14 cellular contexts compared by ENCODE assay signal in genomic region chr11:35563413-35564245, GRCh38. TPM values are rescaled to one million over a fixed set of nuclear protein-coding genes. Genes with fewer than 3 reads are reported as not detected.
A peak's percentile ranks its signal among the peaks of the same experiment; 100 is the strongest.
DNase-seq lines count a peak whose midpoint lies in the region; ATAC-seq and TF ChIP-seq lines count a peak whose summit lies in the region.
"Had no signal": no experiment of that assay in that cellular context is flagged by ENCODE, and none has a peak within 500 bp of the region (broad histone marks: within the 10 kb centered on the region; RNA-seq: fewer than 3 reads in every experiment).

No MANE protein-coding gene starts in this region.

- no peak overlapping the region for H2AFZ ChIP-seq in mammary epithelial cell (ENCODE audit: low read depth, low read length)

- H3K36me3 ChIP-seq in mammary epithelial cell (ENCODE audit: insufficient read depth, low read length), result no peaks in the 10 kb centered on the region
- H3K36me3 ChIP-seq: BLaER1 treated with 17β-estradiol and CSF1 and Interleukin-3, amounts not matched to agents 10 nM and 100 nM had no signal

- intact Hi-C loops in mammary epithelial cell (cut with micrococcal nuclease), result no loop called here

- no peaks in the 10 kb centered on the region for H4K20me1 ChIP-seq in mammary epithelial cell (ENCODE audit: insufficient read depth, low read length)
- H4K20me1 ChIP-seq: BLaER1 treated with 17β-estradiol and CSF1 and Interleukin-3, amounts not matched to agents 10 nM and 100 nM had no signal

- H3K4me1 ChIP-seq in mammary epithelial cell (ENCODE audit: insufficient read depth, low read length), result peaks cover 21% of the 10 kb centered on the region

- H3K4me2 ChIP-seq in mammary epithelial cell (ENCODE audit: insufficient read depth, low read depth, low read length), result no peak overlapping the region
- H3K4me2 ChIP-seq: BLaER1 treated with 17β-estradiol and CSF1 and Interleukin-3, amounts not matched to agents 10 nM and 100 nM had no signal

- no peak overlapping the region for H3K27ac ChIP-seq in mammary epithelial cell (ENCODE audit: insufficient read depth, low read depth, low read length)
- H3K27ac ChIP-seq: BLaER1 treated with 17β-estradiol and CSF1 and Interleukin-3, amounts not matched to agents 10 nM and 100 nM had no signal

- WGBS in mammary epithelial cell (ENCODE audit: low coverage, missing lambda C conversion rate), result 60% methylated on average over 6 of the region's 6 CpGs

- no peak overlapping the region for H3K9ac ChIP-seq in mammary epithelial cell (ENCODE audit: insufficient read depth, low read length)
- H3K9ac ChIP-seq: BLaER1 treated with 17β-estradiol and CSF1 and Interleukin-3, amounts not matched to agents 10 nM and 100 nM had no signal

- peaks cover 2% of the 10 kb centered on the region for H3K36me3 Mint-ChIP-seq in chondrocyte (ENCODE audit: low read depth)

- no peaks in the 10 kb centered on the region for H3K79me2 ChIP-seq in mammary epithelial cell (ENCODE audit: insufficient read depth, low read length)

- BruUV-seq in mammary epithelial cell (replicated peaks; lab: Mats Ljungman, UMichigan), result no TSS peak

- dilution Hi-C loops in mammary epithelial cell (cut with HindIII; ENCODE audit: low sequenced_read_pairs), result no loop called here

- H3K9me3 ChIP-seq in mammary epithelial cell (replicated peaks; ENCODE audit: insufficient read depth, low read length), result no peaks in the 10 kb centered on the region

- peaks cover 32% of the 10 kb centered on the region for H3K4me1 Mint-ChIP-seq in chondrocyte (ENCODE audit: low read depth)

- H3K4me3 ChIP-seq in fibroblast of villous mesenchyme (ENCODE audit: low read depth, low read length) (no peak overlapping the region), mammary epithelial cell (replicated peaks in 1 of 3; ENCODE audit: insufficient read depth in 1 of 3, low read depth in 2 of 3, low read length in 3 of 3) (no peak overlapping the region)
- H3K4me3 ChIP-seq: BLaER1 treated with 17β-estradiol and CSF1 and Interleukin-3, amounts not matched to agents 10 nM and 100 nM; K562 had no signal

- H3K27me3 Mint-ChIP-seq in chondrocyte (ENCODE audit: low read depth), result no peaks in the 10 kb centered on the region

- in situ Hi-C loops in mammary epithelial cell (cut with MboI; ENCODE audit: low sequenced_read_pairs in 2 of 2), result no loop called here

- CTCF ChIA-PET in mammary epithelial cell (lab: Charles Lee; ENCODE audit: low non-redundant PET), result no interaction called here

- peak overlapping the region; percentile 45 for H3K27ac Mint-ChIP-seq in chondrocyte (ENCODE audit: unreplicated experiment)

- DNase-seq in HCEC 1CT, result peak; percentile 65
- no peak for DNase-seq in chondrocyte (ENCODE audit: low spot score)
- peak; percentile 82 for DNase-seq in fibroblast of villous mesenchyme (ENCODE audit: low read depth)
- peak; percentile 59 for DNase-seq in stromal cell of bone marrow (ENCODE audit: low read depth)
- DNase-seq in nucleus accumbens (lab: John Stamatoyannopoulos, UW), result no peak
- no peak for DNase-seq in mammary epithelial cell
- DNase-seq: H7, NCI-H774 had no signal

- H3K4me3 Mint-ChIP-seq in chondrocyte (ENCODE audit: unreplicated experiment), result no peak overlapping the region

- H3K9me3 Mint-ChIP-seq in chondrocyte (ENCODE audit: low read depth), result peaks cover 3% of the 10 kb centered on the region

- ATAC-seq in HG02885 (IDR thresholded peaks at IDR 0.05; ENCODE audit: poor library complexity, unreplicated experiment), result no peak
- ATAC-seq: K562, Panc1, Right ventricle myocardium inferior had no signal

- TF ChIP-seq CTCF in chondrocyte (IDR thresholded peaks at IDR 0.05), result no peak
- TF ChIP-seq CTCF in fibroblast of villous mesenchyme (IDR thresholded peaks at IDR 0.05; ENCODE audit: insufficient read depth, low read depth, low read length), result no peak
- no peak for TF ChIP-seq CTCF in mammary epithelial cell (conservative IDR thresholded peaks at IDR 0.05 in 1 of 2, IDR thresholded peaks at IDR 0.05 in 1 of 2; ENCODE audit: extremely low read depth in 1 of 2, insufficient read depth in 1 of 2, low read depth in 1 of 2, low read length in 2 of 2)

- H3K27me3 ChIP-seq in mammary epithelial cell (ENCODE audit: insufficient read depth, low read length), result no peaks in the 10 kb centered on the region
- H3K27me3 ChIP-seq: BLaER1 treated with 17β-estradiol and CSF1 and Interleukin-3, amounts not matched to agents 10 nM and 100 nM had no signal

RNA-seq across cellular contexts. Expression of gene PAMR1, which starts 38.2 kb away (rescaled TPM):
- total RNA-seq in chondrocyte, result 1.4 to 2.9 TPM (median 1.6 TPM) in 3 replicates
- total RNA-seq in fibroblast of villous mesenchyme, result 416 and 493 TPM in 2 replicates
- total RNA-seq in mammary epithelial cell, result 100 to 1,000 TPM in 1 of 2 donors, 1 to 10 TPM in 1; 7.6 to 118 TPM
- 4.2 TPM for polyA plus RNA-seq in mammary epithelial cell
- polyA minus RNA-seq in mammary epithelial cell, result 2.1 TPM
- total RNA-seq: K562, NCI-H460 had no signal
- polyA plus RNA-seq: K562 had no signal

RNA-seq across cellular contexts. Expression of gene FJX1, which starts 54.6 kb away (rescaled TPM):
- total RNA-seq in chondrocyte (15.2 to 22.8 TPM (median 15.9 TPM) in 3 replicates), fibroblast of villous mesenchyme (89.8 and 205 TPM in 2 replicates), mammary epithelial cell (10 to 100 TPM; 38.5 to 53.8 TPM)
- polyA plus RNA-seq in mammary epithelial cell, result 20.4 TPM
- 12.6 TPM for polyA minus RNA-seq in mammary epithelial cell

Comparison
In these comparisons a context has a peak if more than half of its experiments do, and no peak if none do; other contexts are left out.
1. DNase-seq: peak in HCEC 1CT (single experiment), fibroblast of villous mesenchyme (single experiment) and stromal cell of bone marrow (single experiment); none in chondrocyte (single experiment), nucleus accumbens (0 of 56) and mammary epithelial cell (single experiment).